In genomic region chr10:113056468-113057021, GRCh38 we compare ENCODE assay signal across 11 cellular contexts.
DNase-seq lines count a peak whose midpoint lies in the region; ATAC-seq and TF ChIP-seq lines count a peak whose summit lies in the region.
"Had no signal": no experiment of that assay in that cellular context is flagged by ENCODE, and none has a peak within 500 bp of the region (broad histone marks: within the 10 kb centered on the region; RNA-seq: fewer than 3 reads in every experiment).

No MANE protein-coding gene starts in this region.

- H3K4me1 ChIP-seq in HUES48 (ENCODE audit: control insufficient read depth, insufficient read depth, low read length) (peaks cover 94% of the 10 kb centered on the region), breast epithelium (peaks cover 8 to 31% of the 10 kb centered on the region in 2 donors)

- H3K9me3 ChIP-seq in HUES48 (ENCODE audit: control insufficient read depth, insufficient read depth, low read length): no peaks in the 10 kb centered on the region
- no peaks in the 10 kb centered on the region for H3K9me3 ChIP-seq in breast epithelium

- no peak for TF ChIP-seq POLR2A in breast epithelium (IDR thresholded peaks at IDR 0.05)
- no peak for TF ChIP-seq POLR2A in GM18505 (IDR thresholded peaks at IDR 0.05; ENCODE audit: borderline replicate concordance, extremely low read depth, insufficient read depth, insufficient read length)

- no peak for ATAC-seq in GM21786 (IDR thresholded peaks at IDR 0.05; ENCODE audit: unreplicated experiment)
- ATAC-seq in GM18505 (IDR thresholded peaks at IDR 0.05; ENCODE audit: unreplicated experiment): no peak
- ATAC-seq: activated CD8-positive, alpha-beta T cell treated with anti-CD3 and anti-CD28 coated beads for 36 hours had no signal

- H3K36me3 Mint-ChIP-seq in mesothelial cell of epicardium: peaks cover 5% of the 10 kb centered on the region
- H3K36me3 Mint-ChIP-seq in activated T-helper 1 cell treated with anti-CD3 and anti-CD28 coated beads, Interleukin-12 subunit alpha, Interleukin-12 subunit beta, Interleukin-2, Interleukin-4 antibody, amounts not matched to agents 30 ng/mL and 10 ng/mL and 1 ng/mL, durations not matched to agents 14 hours and 24 hours and 36 hours (ENCODE audit: low read depth): no peaks in the 10 kb centered on the region

- H3K4me3 ChIP-seq in HUES48 (ENCODE audit: low read depth, low read length): no peak overlapping the region
- H3K4me3 ChIP-seq in breast epithelium: no peak overlapping the region

- H3K27me3 ChIP-seq in HUES48 (ENCODE audit: control insufficient read depth, insufficient read depth, low read length): no peaks in the 10 kb centered on the region
- H3K27me3 ChIP-seq in breast epithelium: no peaks in the 10 kb centered on the region

- H3K27ac Mint-ChIP-seq in mesothelial cell of epicardium: peak overlapping the region; percentile 91
- H3K27ac Mint-ChIP-seq in activated T-helper 1 cell treated with anti-CD3 and anti-CD28 coated beads, Interleukin-12 subunit alpha, Interleukin-12 subunit beta, Interleukin-2, Interleukin-4 antibody, amounts not matched to agents 30 ng/mL and 10 ng/mL and 1 ng/mL, durations not matched to agents 14 hours and 24 hours and 36 hours: no peak overlapping the region
- H3K27ac Mint-ChIP-seq: activated CD8-positive, alpha-beta T cell treated with anti-CD3 and anti-CD28 coated beads for 36 hours had no signal

- H3K27ac ChIP-seq in HUES48 (ENCODE audit: low read depth, low read length): peak overlapping the region; percentile 42
- peak overlapping the region; percentile 87 to 88 for H3K27ac ChIP-seq in breast epithelium

- no peaks in the 10 kb centered on the region for H3K27me3 Mint-ChIP-seq in mesothelial cell of epicardium (ENCODE audit: low read depth)
- peaks cover 11% of the 10 kb centered on the region for H3K27me3 Mint-ChIP-seq in activated T-helper 1 cell treated with anti-CD3 and anti-CD28 coated beads, Interleukin-12 subunit alpha, Interleukin-12 subunit beta, Interleukin-2, Interleukin-4 antibody, amounts not matched to agents 30 ng/mL and 10 ng/mL and 1 ng/mL, durations not matched to agents 14 hours and 24 hours and 36 hours (ENCODE audit: insufficient read depth)

- H3K9ac ChIP-seq in HUES48 (ENCODE audit: low read depth, low read length): no peak overlapping the region

- intact Hi-C loops in breast epithelium (cut with DNase I; ENCODE audit: low total_unique reads): no loop called here
- intact Hi-C loops in activated T-helper 1 cell treated with anti-CD3 and anti-CD28 coated beads, Interleukin-12 subunit alpha, Interleukin-12 subunit beta, Interleukin-2, Interleukin-4 antibody, amounts not matched to agents 30 ng/mL and 10 ng/mL and 1 ng/mL, durations not matched to agents 14 hours and 24 hours and 36 hours (cut with micrococcal nuclease): no loop called here

- H3K36me3 ChIP-seq in HUES48 (ENCODE audit: control insufficient read depth, insufficient read depth, low read length) (peaks cover 6% of the 10 kb centered on the region; the same call in 1 of the 2 replicates), breast epithelium (no peaks in the 10 kb centered on the region)

- TF ChIP-seq CTCF in breast epithelium (IDR thresholded peaks at IDR 0.05) (no peak), mesothelial cell of epicardium (IDR thresholded peaks at IDR 0.05; ENCODE audit: unreplicated experiment) (no peak)

- no peak overlapping the region for H3K4me3 Mint-ChIP-seq in mesothelial cell of epicardium
- H3K4me3 Mint-ChIP-seq in activated T-helper 1 cell treated with anti-CD3 and anti-CD28 coated beads, Interleukin-12 subunit alpha, Interleukin-12 subunit beta, Interleukin-2, Interleukin-4 antibody, amounts not matched to agents 30 ng/mL and 10 ng/mL and 1 ng/mL, durations not matched to agents 14 hours and 24 hours and 36 hours: no peak overlapping the region
- H3K4me3 Mint-ChIP-seq: activated CD8-positive, alpha-beta T cell treated with anti-CD3 and anti-CD28 coated beads for 36 hours had no signal

- DNase-seq in A172 (ENCODE audit: low spot score) (peak; percentile 87), breast epithelium (ENCODE audit: low spot score in 2 of 2) (no peak), mesothelial cell of epicardium (ENCODE audit: low spot score in 2 of 2, unreplicated experiment in 2 of 2) (no peak), NCI-H526 treated with DMSO at 0.1 percent for 48 hours (lab: John Stamatoyannopoulos, UW) (no peak)
- no peak for DNase-seq in activated T-helper 1 cell treated with anti-CD3 and anti-CD28 coated beads, Interleukin-12 subunit alpha, Interleukin-12 subunit beta, Interleukin-2, Interleukin-4 antibody, amounts not matched to agents 30 ng/mL and 10 ng/mL and 1 ng/mL, durations not matched to agents 14 hours and 24 hours and 36 hours (ENCODE audit: low spot score)
- DNase-seq: ACHN; activated CD8-positive, alpha-beta T cell treated with anti-CD3 and anti-CD28 coated beads for 36 hours; NCI-H1694 treated with DMSO at 0.1 percent for 48 hours had no signal

- peaks cover 33% of the 10 kb centered on the region for H3K4me1 Mint-ChIP-seq in mesothelial cell of epicardium
- H3K4me1 Mint-ChIP-seq in activated T-helper 1 cell treated with anti-CD3 and anti-CD28 coated beads, Interleukin-12 subunit alpha, Interleukin-12 subunit beta, Interleukin-2, Interleukin-4 antibody, amounts not matched to agents 30 ng/mL and 10 ng/mL and 1 ng/mL, durations not matched to agents 14 hours and 24 hours and 36 hours (ENCODE audit: low read depth): no peaks in the 10 kb centered on the region

- H3K9me3 Mint-ChIP-seq in mesothelial cell of epicardium: no peaks in the 10 kb centered on the region
- no peaks in the 10 kb centered on the region for H3K9me3 Mint-ChIP-seq in activated T-helper 1 cell treated with anti-CD3 and anti-CD28 coated beads, Interleukin-12 subunit alpha, Interleukin-12 subunit beta, Interleukin-2, Interleukin-4 antibody, amounts not matched to agents 30 ng/mL and 10 ng/mL and 1 ng/mL, durations not matched to agents 14 hours and 24 hours and 36 hours
- H3K9me3 Mint-ChIP-seq: activated CD8-positive, alpha-beta T cell treated with anti-CD3 and anti-CD28 coated beads for 36 hours had no signal
